ENCODE assay signal across 1 cellular context in genomic region chr1:54949971-54950360, GRCh38.
TF ChIP-seq lines count a peak whose summit lies in the region.

No MANE protein-coding gene starts in this region.

TF ChIP-seq in H1, 55 proteins besides CTCF, POLR2A, EP300 and RAD21:
- TF ChIP-seq, protein P1, sequence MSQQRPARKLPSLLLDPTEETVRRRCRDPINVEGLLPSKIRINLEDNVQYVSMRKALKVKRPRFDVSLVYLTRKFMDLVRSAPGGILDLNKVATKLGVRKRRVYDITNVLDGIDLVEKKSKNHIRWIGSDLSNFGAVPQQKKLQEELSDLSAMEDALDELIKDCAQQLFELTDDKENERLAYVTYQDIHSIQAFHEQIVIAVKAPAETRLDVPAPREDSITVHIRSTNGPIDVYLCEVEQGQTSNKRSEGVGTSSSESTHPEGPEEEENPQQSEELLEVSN (IDR thresholded peaks at IDR 0.05) = no peak
- no peak for TF ChIP-seq NANOG (IDR thresholded peaks at IDR 0.05; ENCODE audit: insufficient read depth, low read depth, low read length, poor library complexity, severe bottlenecking)
- no peak for TF ChIP-seq SUZ12 (IDR thresholded peaks at IDR 0.05; ENCODE audit: low read length)
- TF ChIP-seq BCL11A (IDR thresholded peaks at IDR 0.05; ENCODE audit: low read depth in 2 of 2, low read length in 2 of 2) = no peak
- TF ChIP-seq TEAD4 (IDR thresholded peaks at IDR 0.05; ENCODE audit: low read depth, low read length) = no peak
- TF ChIP-seq, protein P2, sequence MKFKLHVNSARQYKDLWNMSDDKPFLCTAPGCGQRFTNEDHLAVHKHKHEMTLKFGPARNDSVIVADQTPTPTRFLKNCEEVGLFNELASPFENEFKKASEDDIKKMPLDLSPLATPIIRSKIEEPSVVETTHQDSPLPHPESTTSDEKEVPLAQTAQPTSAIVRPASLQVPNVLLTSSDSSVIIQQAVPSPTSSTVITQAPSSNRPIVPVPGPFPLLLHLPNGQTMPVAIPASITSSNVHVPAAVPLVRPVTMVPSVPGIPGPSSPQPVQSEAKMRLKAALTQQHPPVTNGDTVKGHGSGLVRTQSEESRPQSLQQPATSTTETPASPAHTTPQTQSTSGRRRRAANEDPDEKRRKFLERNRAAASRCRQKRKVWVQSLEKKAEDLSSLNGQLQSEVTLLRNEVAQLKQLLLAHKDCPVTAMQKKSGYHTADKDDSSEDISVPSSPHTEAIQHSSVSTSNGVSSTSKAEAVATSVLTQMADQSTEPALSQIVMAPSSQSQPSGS (IDR thresholded peaks at IDR 0.05; ENCODE audit: low read length) = no peak
- TF ChIP-seq POU5F1 (IDR thresholded peaks at IDR 0.05; ENCODE audit: low read depth, low read length) = no peak
- TF ChIP-seq SAP30 (IDR thresholded peaks at IDR 0.05; ENCODE audit: insufficient read depth, insufficient replicate concordance, low read length) = no peak
- TF ChIP-seq ASH2L (IDR thresholded peaks at IDR 0.05; ENCODE audit: low read length) = no peak
